In the genomic region with DNA sequence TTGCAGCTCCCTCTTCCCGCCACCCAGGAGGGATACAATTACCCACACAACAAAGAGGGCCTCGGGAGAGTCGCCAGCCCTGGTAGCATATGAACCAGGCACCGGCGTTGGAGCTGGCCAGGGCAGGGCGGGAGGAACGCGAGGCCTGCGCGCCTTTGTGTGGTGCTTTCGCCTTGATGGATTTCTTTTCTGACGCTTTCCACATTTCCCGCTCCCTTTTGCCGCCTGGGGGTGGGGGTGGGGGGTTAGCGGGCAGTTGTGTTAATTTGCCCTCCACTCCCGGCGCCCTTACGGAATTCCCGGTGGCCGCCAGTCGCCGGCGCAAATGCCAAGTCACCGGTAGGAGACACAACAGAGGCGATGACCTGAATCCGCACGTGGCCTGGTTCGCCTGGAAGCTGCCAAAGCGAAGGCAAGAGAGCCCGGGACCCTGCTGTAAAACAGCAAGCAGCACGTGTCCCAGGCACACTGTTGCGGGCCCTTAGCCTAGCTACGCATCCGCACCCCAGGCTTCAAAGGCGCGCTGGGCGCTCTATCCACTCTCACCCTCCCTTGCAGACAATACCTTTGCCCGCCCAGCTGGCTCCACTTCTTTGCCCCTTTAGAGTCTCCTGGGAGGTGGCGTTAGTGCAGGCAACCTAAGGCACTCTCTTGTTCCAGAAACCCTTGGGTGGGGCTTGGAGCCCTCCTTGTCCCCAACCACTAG, we compare ENCODE assay signal across 10 cellular contexts. TPM values are rescaled to one million over a fixed set of nuclear protein-coding genes. Genes with fewer than 3 reads are reported as not detected.
DNase-seq lines count a peak whose midpoint lies in the region; ATAC-seq, FAIRE-seq and TF ChIP-seq lines count a peak whose summit lies in the region.
"Had no signal": no experiment of that assay in that cellular context is flagged by ENCODE, and none has a peak within 500 bp of the region (broad histone marks: within the 10 kb centered on the region; RNA-seq: fewer than 3 reads in every experiment).

No MANE protein-coding gene starts in this region.

- H4K20me1 ChIP-seq in astrocyte (ENCODE audit: insufficient read depth, low read length), result peaks cover 23% of the 10 kb centered on the region

- DNase-seq in stimulated activated CD4-positive, alpha-beta T cell treated with anti-CD3 and anti-CD28 coated beads, Interleukin-12 subunit alpha, Interleukin-12 subunit beta, amount 100 ng/mL, for 4 hours, result peak; percentile 8
- no peak for DNase-seq in stimulated activated CD4-positive, alpha-beta T cell treated with anti-CD3 and anti-CD28 coated beads, Interleukin-4, amount 100 ng/mL, for 4 hours
- DNase-seq in astrocyte (ENCODE audit: low read depth) (no peak), naive B cell (no peak), upper lobe of right lung (no peak), HuH-7.5 (ENCODE audit: low spot score) (no peak), C1 segment of cervical spinal cord (lab: John Stamatoyannopoulos, UW) (no peak)

- peaks cover 66% of the 10 kb centered on the region for H3K27me3 Mint-ChIP-seq in astrocyte (ENCODE audit: low read depth, unreplicated experiment)
- H3K27me3 Mint-ChIP-seq in naive B cell, result peaks cover 72 to 89% (median 81%) of the 10 kb centered on the region in 3 donors

- no peak overlapping the region for H2AFZ ChIP-seq in astrocyte (ENCODE audit: low read depth, low read length)

- no peak for FAIRE-seq in astrocyte (lab: Jason Lieb, UNC)
- FAIRE-seq: bronchial epithelial cell had no signal

- no peaks in the 10 kb centered on the region for H3K79me2 ChIP-seq in astrocyte (ENCODE audit: insufficient read depth, low read length)

- H3K9ac ChIP-seq in astrocyte (ENCODE audit: low read length), result no peak overlapping the region

- H3K4me3 Mint-ChIP-seq in astrocyte (ENCODE audit: unreplicated experiment) (no peak overlapping the region), naive B cell (peak overlapping the region; percentile 70 to 91 (median 86))

- H3K36me3 Mint-ChIP-seq in astrocyte (ENCODE audit: low read depth, unreplicated experiment) (peaks cover 5% of the 10 kb centered on the region), naive B cell (peaks cover 6 to 19% of the 10 kb centered on the region in 2 donors)

- H3K4me1 ChIP-seq in astrocyte (ENCODE audit: insufficient read depth, low read length) (peaks cover 35% of the 10 kb centered on the region), upper lobe of right lung (peaks cover 69% of the 10 kb centered on the region)

- H3K36me3 ChIP-seq in astrocyte (ENCODE audit: insufficient read depth, low read length) (no peaks in the 10 kb centered on the region), upper lobe of right lung (no peaks in the 10 kb centered on the region)

- TF ChIP-seq CTCF in astrocyte (IDR thresholded peaks at IDR 0.05; ENCODE audit: insufficient read depth, low read depth, low read length) (no peak), upper lobe of right lung (IDR thresholded peaks at IDR 0.05) (no peak)

- H3K4me1 Mint-ChIP-seq in astrocyte (ENCODE audit: low read depth, unreplicated experiment) (peaks cover 5% of the 10 kb centered on the region), naive B cell (peaks cover 42 to 72% (median 67%) of the 10 kb centered on the region in 3 donors)

- no peak overlapping the region for H3K27ac Mint-ChIP-seq in astrocyte (ENCODE audit: unreplicated experiment)
- H3K27ac Mint-ChIP-seq in naive B cell, result peak overlapping the region in 3 of 6 donors; percentile 26 to 49 (median 45)

- H3K9me3 Mint-ChIP-seq in astrocyte (ENCODE audit: unreplicated experiment), result peaks cover 3% of the 10 kb centered on the region
- peaks cover 5 to 21% (median 16%) of the 10 kb centered on the region in 7 donors for H3K9me3 Mint-ChIP-seq in naive B cell

- no peaks in the 10 kb centered on the region for H3K9me3 ChIP-seq in astrocyte (ENCODE audit: insufficient read depth, low read depth, low read length)
- no peaks in the 10 kb centered on the region for H3K9me3 ChIP-seq in upper lobe of right lung

- intact Hi-C loops in upper lobe of right lung (cut with DNase I), result no loop called here

- H3K27me3 ChIP-seq in astrocyte (ENCODE audit: insufficient read depth, low read length) (peaks cover 80% of the 10 kb centered on the region), upper lobe of right lung (peaks cover 98% of the 10 kb centered on the region)

- no peak overlapping the region for H3K4me3 ChIP-seq in astrocyte (ENCODE audit: insufficient read depth, low read depth, low read length)
- H3K4me3 ChIP-seq in upper lobe of right lung, result peak overlapping the region; percentile 29

- peak overlapping the region; percentile 48 for H3K4me2 ChIP-seq in astrocyte (ENCODE audit: low read length)

- ATAC-seq in naive B cell (ENCODE audit: low read depth in 2 of 2) (no peak), upper lobe of right lung (no peak), GM21447 (IDR thresholded peaks at IDR 0.05; ENCODE audit: unreplicated experiment) (no peak)

- H3K27ac ChIP-seq in astrocyte (ENCODE audit: low read depth, low read length) (no peak overlapping the region), upper lobe of right lung (no peak overlapping the region)
- H3K27ac ChIP-seq: VCaP had no signal

RNA-seq across cellular contexts. Expression of a gene that starts 3.4 kb away (rescaled TPM):
- total RNA-seq in astrocyte, result 4.5 and 4.7 TPM in 2 replicates
- polyA plus RNA-seq in naive B cell (ENCODE audit: low read depth in 6 of 6), result not detected
- total RNA-seq in upper lobe of right lung, result not detected

RNA-seq across cellular contexts. Expression of a gene that starts 49.9 kb away (rescaled TPM):
- total RNA-seq in astrocyte, result 1.7 and 1.9 TPM in 2 replicates
- polyA plus RNA-seq in naive B cell (ENCODE audit: low read depth in 6 of 6), result not detected
- 5.6 TPM for total RNA-seq in upper lobe of right lung
